1 cellular context compared by ENCODE assay signal in genomic region chr1:64745181-64745985, GRCh38.
TF ChIP-seq lines count a peak whose summit lies in the region.

No MANE protein-coding gene starts in this region.

TF ChIP-seq in IMR-90, 13 proteins besides CTCF, POLR2A, EP300 and RAD21 (continued from another document):
- TF ChIP-seq USF2 (IDR thresholded peaks at IDR 0.05; ENCODE audit: low read depth, low read length) (no peak), CHD1 (IDR thresholded peaks at IDR 0.05; ENCODE audit: low read depth, low read length) (no peak), CEBPB (IDR thresholded peaks at IDR 0.05; ENCODE audit: low read depth, low read length) (no peak), MAFK (IDR thresholded peaks at IDR 0.05; ENCODE audit: low read depth, low read length) (no peak)
